Comparison of ENCODE assay signal across 9 cellular contexts in genomic region chr12:48965447-48965846, GRCh38. TPM values are rescaled to one million over a fixed set of nuclear protein-coding genes. Genes with fewer than 3 reads are reported as not detected.
DNase-seq lines count a peak whose midpoint lies in the region; ATAC-seq and TF ChIP-seq lines count a peak whose summit lies in the region.
"Had no signal": no experiment of that assay in that cellular context is flagged by ENCODE, and none has a peak within 500 bp of the region (broad histone marks: within the 10 kb centered on the region; RNA-seq: fewer than 3 reads in every experiment).

No MANE protein-coding gene starts in this region.

- peaks cover 0 to 9% of the 10 kb centered on the region in 2 experiments; a peak in 2 of 4 replicates for H3K4me1 ChIP-seq in HCT116 (ENCODE audit: control insufficient read depth in 1 of 2, insufficient read depth in 2 of 2, low read length in 2 of 2)

- no peak overlapping the region for H3K4me2 ChIP-seq in HCT116 (ENCODE audit: low read length)

- no peak for TF ChIP-seq RAD21 in HCT116 (IDR thresholded peaks at IDR 0.05; ENCODE audit: low read depth)

- in situ Hi-C loops in astrocyte of the cerebellum (cut with HindIII; ENCODE audit: low sequenced_read_pairs) = no loop called here

- H3K4me3 ChIP-seq in HCT116 (replicated peaks in 1 of 2; ENCODE audit: low read depth in 1 of 2, low read length in 2 of 2) = no peak overlapping the region
- H3K4me3 ChIP-seq in astrocyte of the cerebellum (ENCODE audit: low read depth, low read length) = no peak overlapping the region
- H3K4me3 ChIP-seq: transverse colon had no signal

- ATAC-seq in HCT116 = peak; percentile 81
- ATAC-seq in left lobe of liver = peak; percentile 25
- ATAC-seq in GM18861 (IDR thresholded peaks at IDR 0.05; ENCODE audit: unreplicated experiment) = no peak

- BruUV-seq in HCT116 (replicated peaks; lab: Mats Ljungman, UMichigan) = no TSS peak

- H4K20me1 ChIP-seq in HCT116 (ENCODE audit: insufficient read depth) = no peaks in the 10 kb centered on the region

- H3K27me3 ChIP-seq in HCT116 (ENCODE audit: insufficient read depth, low read length) = no peaks in the 10 kb centered on the region

- H3K79me2 ChIP-seq in HCT116 (ENCODE audit: insufficient read depth, low read length) = no peaks in the 10 kb centered on the region; the same call in 1 of the 2 replicates

- H3K9me3 ChIP-seq in HCT116 (ENCODE audit: control insufficient read depth in 1 of 2, insufficient read depth in 1 of 2, low read depth in 1 of 2, low read length in 2 of 2) = no peaks in the 10 kb centered on the region
- H3K9me3 ChIP-seq: transverse colon had no signal

- TF ChIP-seq CTCF in AG09319 (IDR thresholded peaks at IDR 0.05; ENCODE audit: low read depth, low read length) (peak; percentile 49), HCT116 (IDR thresholded peaks at IDR 0.05 in 2 of 3, conservative IDR thresholded peaks at IDR 0.05 in 1 of 3; ENCODE audit: borderline replicate concordance in 1 of 3, insufficient read depth in 1 of 3, low read depth in 2 of 3, low read length in 2 of 3) (peak in 2 of 3 experiments; percentile 40; a peak in 3 of 6 replicates), astrocyte of the cerebellum (IDR thresholded peaks at IDR 0.05; ENCODE audit: low read depth, low read length, missing control alignments) (peak; percentile 61)

- intact Hi-C loops in HCT116 (cut with micrococcal nuclease) = no loop called here

- H3K9ac ChIP-seq in HCT116 (ENCODE audit: low read length) = no peak overlapping the region

- no peak overlapping the region for H2AFZ ChIP-seq in HCT116 (ENCODE audit: low read depth, low read length, poor library complexity, severe bottlenecking)

- POLR2A ChIA-PET in HCT116 (lab: Charles Lee) = no interaction called here

- no peak overlapping the region for H3K27ac ChIP-seq in HCT116 (ENCODE audit: low read depth, low read length)
- H3K27ac ChIP-seq: transverse colon had no signal

- CTCF ChIA-PET in HCT116 (lab: Charles Lee) = no interaction called here

- H3K36me3 ChIP-seq in HCT116 (ENCODE audit: control insufficient read depth in 1 of 2, insufficient read depth in 2 of 2, low read length in 2 of 2) = no peaks in the 10 kb centered on the region
- H3K36me3 ChIP-seq: transverse colon had no signal

- no peak for TF ChIP-seq POLR2A in HCT116 (IDR thresholded peaks at IDR 0.05; ENCODE audit: borderline replicate concordance, extremely low read depth, insufficient read depth, insufficient read length)

- no peaks in the 10 kb centered on the region for H3K9me2 ChIP-seq in HCT116 (ENCODE audit: insufficient read depth)

- DNase-seq in AG09319 (ENCODE audit: extremely low read depth, low read depth) = no peak
- DNase-seq in HCT116 (ENCODE audit: low read depth, low spot score) = no peak
- DNase-seq in astrocyte of the cerebellum (ENCODE audit: low read depth) = no peak
- no peak for DNase-seq in left lobe of liver (ENCODE audit: low spot score)
- DNase-seq in GM19240 (ENCODE audit: insufficient read length, low spot score) = no peak
- DNase-seq in stimulated activated CD4-positive, alpha-beta T cell treated with anti-CD3 and anti-CD28 coated beads, Interleukin-4, amount 100 ng/mL, for 24 hours = no peak
- DNase-seq in germinal center (ENCODE audit: low spot score) = no peak
- DNase-seq: transverse colon had no signal

- RAD21 ChIA-PET in HCT116 (lab: Charles Lee; ENCODE audit: low non-redundant PET in 1 of 2, low total read pairs in 2 of 2, uncharacterized antibody in 2 of 2, unreplicated experiment in 2 of 2) = no interaction called here

TF ChIP-seq in HCT116, 20 proteins besides CTCF, POLR2A, EP300 and RAD21:
- TF ChIP-seq POLR2AphosphoS5 (IDR thresholded peaks at IDR 0.05; ENCODE audit: low read depth, low read length) = no peak

RNA-seq across cellular contexts. Expression of gene WNT10B, which starts 6.1 kb away (rescaled TPM):
- total RNA-seq in HCT116 (2021; ENCODE audit: unreplicated experiment) (9.8 TPM), left lobe of liver (not detected)
- polyA plus RNA-seq in HCT116 (2012) = 5.6 TPM in 2 replicates

RNA-seq across cellular contexts. Expression of gene ARF3, which starts 8.2 kb away (rescaled TPM):
- 166 TPM for total RNA-seq in HCT116 (2021; ENCODE audit: unreplicated experiment)
- polyA plus RNA-seq in HCT116 (2012) = 126 and 150 TPM in 2 replicates
- 47.4 TPM for total RNA-seq in left lobe of liver

RNA-seq across cellular contexts. Expression of gene WNT1, which starts 12.7 kb away (rescaled TPM):
- not detected for total RNA-seq in HCT116 (2021; ENCODE audit: unreplicated experiment)
- polyA plus RNA-seq in HCT116 (2012) = not detected in 2 replicates
- total RNA-seq in left lobe of liver = not detected
- total RNA-seq: transverse colon had no signal

RNA-seq across cellular contexts. Expression of gene DDN, which starts 33.7 kb away (rescaled TPM):
- 8.1 TPM for total RNA-seq in HCT116 (2021; ENCODE audit: unreplicated experiment)
- 1.7 and 2.8 TPM in 2 replicates for polyA plus RNA-seq in HCT116 (2012)
- total RNA-seq in left lobe of liver = not detected

RNA-seq across cellular contexts. Expression of gene FKBP11, which starts 40.2 kb away (rescaled TPM):
- total RNA-seq in HCT116 (2021; ENCODE audit: unreplicated experiment) = 18.5 TPM
- 6.8 and 8.0 TPM in 2 replicates for polyA plus RNA-seq in HCT116 (2012)
- 45.0 TPM for total RNA-seq in left lobe of liver

Comparison
In these comparisons a context has a peak if more than half of its experiments do, and no peak if none do; other contexts are left out.
1. RNA of gene WNT10B, which starts 6.1 kb away (total RNA-seq): 9.8 TPM in HCT116 (single experiment); not detected in left lobe of liver (single experiment); every median in the first group is over 10 times any median in the second.
2. Peak in every context shown above with its lines, with median percentiles within 50 percentile points of each other: CTCF ChIP-seq.